Comparison of ENCODE assay signal across 9 cellular contexts in genomic region chrX:154717824-154718223, GRCh38. TPM values are rescaled to one million over a fixed set of nuclear protein-coding genes. Genes with fewer than 3 reads are reported as not detected.
DNase-seq lines count a peak whose midpoint lies in the region; ATAC-seq and TF ChIP-seq lines count a peak whose summit lies in the region.
"Had no signal": no experiment of that assay in that cellular context is flagged by ENCODE, and none has a peak within 500 bp of the region (broad histone marks: within the 10 kb centered on the region; RNA-seq: fewer than 3 reads in every experiment).

No MANE protein-coding gene starts in this region.

- ATAC-seq in GM19324 (IDR thresholded peaks at IDR 0.05; ENCODE audit: low FRiP score, unreplicated experiment) (no peak), omental fat pad (ENCODE audit: low FRiP score) (no peak), left lung (no peak)
- ATAC-seq: left colon had no signal

- H3K27ac ChIP-seq in A673 (ENCODE audit: low read depth, low read length, poor library complexity, severe bottlenecking): peak overlapping the region; percentile 27
- H3K27ac ChIP-seq in SK-N-MC: no peak overlapping the region
- H3K27ac ChIP-seq in fibroblast of lung (ENCODE audit: insufficient read depth, low read length): no peak overlapping the region
- peak overlapping the region in 1 of 2 donors; percentile 92 for H3K27ac ChIP-seq in left lung

- H3K27me3 ChIP-seq in A673 (replicated peaks; ENCODE audit: insufficient read depth, low read depth, low read length, poor library complexity): no peaks in the 10 kb centered on the region
- H3K27me3 ChIP-seq in HAP-1 (ENCODE audit: low read depth): no peaks in the 10 kb centered on the region
- H3K27me3 ChIP-seq in fibroblast of lung (ENCODE audit: control insufficient read depth, insufficient read depth, low read length): no peaks in the 10 kb centered on the region
- no peaks in the 10 kb centered on the region for H3K27me3 ChIP-seq in left lung

- in situ Hi-C loops in HAP-1 (cut with MboI; ENCODE audit: low sequenced_read_pairs): no loop called here

- H4K20me1 ChIP-seq in fibroblast of lung (ENCODE audit: control insufficient read depth, extremely low read depth, insufficient read depth, low read length): no peaks in the 10 kb centered on the region

- intact Hi-C loops in A673 (cut with micrococcal nuclease; ENCODE audit: unreplicated experiment): no loop called here
- intact Hi-C loops in left lung (cut with DNase I): no loop called here

- H3K4me2 ChIP-seq in fibroblast of lung (ENCODE audit: extremely low read depth, insufficient read depth, low read length): peak overlapping the region; percentile 13

- TF ChIP-seq CTCF in A673 (conservative IDR thresholded peaks at IDR 0.05; ENCODE audit: low read depth, low read length) (peak; percentile 36; the same call in 1 of the 2 replicates), fibroblast of lung (conservative IDR thresholded peaks at IDR 0.05 in 1 of 2, IDR thresholded peaks at IDR 0.05 in 1 of 2; ENCODE audit: low read depth in 1 of 2, low read length in 2 of 2) (peak in 1 of 2 donors; percentile 17), omental fat pad (IDR thresholded peaks at IDR 0.05) (no peak), GM10248 (IDR thresholded peaks at IDR 0.05; ENCODE audit: control extremely low read depth, extremely low read depth, low read depth, missing control alignments) (no peak), left lung (IDR thresholded peaks at IDR 0.05) (no peak)

- no peak overlapping the region for H2AFZ ChIP-seq in fibroblast of lung (ENCODE audit: low read length)

- no TSS peak for BruUV-seq in A673 (replicated peaks; lab: Mats Ljungman, UMichigan)

- H3K79me2 ChIP-seq in fibroblast of lung (ENCODE audit: control insufficient read depth, insufficient read depth, low read length): no peaks in the 10 kb centered on the region

- H3K36me3 ChIP-seq in A673 (ENCODE audit: insufficient read depth, low read length, poor library complexity, severe bottlenecking) (no peaks in the 10 kb centered on the region), HAP-1 (replicated peaks) (no peaks in the 10 kb centered on the region), SK-N-MC (ENCODE audit: insufficient read depth, low read length) (no peaks in the 10 kb centered on the region), fibroblast of lung (ENCODE audit: control insufficient read depth, insufficient read depth, low read length) (no peaks in the 10 kb centered on the region), left lung (no peaks in the 10 kb centered on the region)

- POLR2A ChIA-PET in A673 (lab: Charles Lee; ENCODE audit: low non-redundant PET): interaction anchor here (0.6 kb wide), 1 partner anchor 713 kb away, joined by 4 read pairs; no protein-coding TSS in a partner anchor
- POLR2A ChIA-PET in GM10248 (lab: Yijun Ruan, JAX): no interaction called here

- no peak overlapping the region for H3K9ac ChIP-seq in SK-N-MC (ENCODE audit: insufficient read length)
- no peak overlapping the region for H3K9ac ChIP-seq in fibroblast of lung (ENCODE audit: insufficient read depth, low read length)

- peaks cover 6% of the 10 kb centered on the region for H3K9me3 ChIP-seq in A673 (ENCODE audit: low read depth, low read length, poor library complexity, severe bottlenecking)
- no peaks in the 10 kb centered on the region; the same call in 1 of the 2 replicates for H3K9me3 ChIP-seq in HAP-1
- no peaks in the 10 kb centered on the region for H3K9me3 ChIP-seq in SK-N-MC (ENCODE audit: low read depth, low read length)
- no peaks in the 10 kb centered on the region for H3K9me3 ChIP-seq in fibroblast of lung (ENCODE audit: control insufficient read depth, insufficient read depth, low read depth, low read length)
- H3K9me3 ChIP-seq in left lung: no peaks in the 10 kb centered on the region

- CTCF ChIA-PET in A673 (lab: Charles Lee): no interaction called here
- CTCF ChIA-PET in GM10248 (lab: Yijun Ruan, JAX): interaction anchor here (2.0 to 4.3 kb wide), 2 partner anchors 32 to 122 kb away, joined by 5 to 25 read pairs; partner anchors contain the start of gene GAB3

- H3K4me1 ChIP-seq in A673 (ENCODE audit: insufficient read depth, low read length, poor library complexity, severe bottlenecking): peaks cover 13% of the 10 kb centered on the region
- H3K4me1 ChIP-seq in HAP-1: no peaks in the 10 kb centered on the region
- H3K4me1 ChIP-seq in fibroblast of lung (ENCODE audit: control insufficient read depth, extremely low read depth, insufficient read depth, low read length): no peaks in the 10 kb centered on the region
- H3K4me1 ChIP-seq in left lung: peaks cover 0 to 46% of the 10 kb centered on the region in 2 donors

- H3K4me3 ChIP-seq in A673 (ENCODE audit: low read depth, low read length, poor library complexity, severe bottlenecking) (no peak overlapping the region), HAP-1 (no peak overlapping the region), SK-N-MC (peak overlapping the region; percentile 38; the same call in 1 of the 2 replicates), fibroblast of lung (replicated peaks in 1 of 4; ENCODE audit: control extremely low read depth in 1 of 4, insufficient read depth in 1 of 4, low read depth in 3 of 4, low read length in 4 of 4) (no peak overlapping the region), left lung (no peak overlapping the region)

- DNase-seq in A673 (ENCODE audit: low spot score): peak; percentile 84
- peak; percentile 9 to 37 for DNase-seq in HAP-1 (ENCODE audit: low spot score in 2 of 2)
- peak; percentile 28 for DNase-seq in SK-N-MC (ENCODE audit: low read depth, low spot score)
- DNase-seq in fibroblast of lung (ENCODE audit: low read depth in 2 of 2): peak; percentile 74 to 84
- no peak for DNase-seq in omental fat pad (ENCODE audit: low spot score)
- no peak for DNase-seq in GM10248 (ENCODE audit: extremely low spot score)
- DNase-seq in left lung: no peak

RNA-seq across cellular contexts. Expression of gene GAB3, which starts 33.1 kb away (rescaled TPM):
- 0.09 and 0.31 TPM in 2 replicates for total RNA-seq in A673 (2021)
- total RNA-seq in fibroblast of lung: 4.1 and 6.4 TPM in 2 replicates
- 2.8 and 2.9 TPM in 2 replicates for polyA plus RNA-seq in fibroblast of lung
- polyA plus RNA-seq in fibroblast of lung (2012): 0.83 and 1.4 TPM in 2 replicates
- 3.0 and 3.2 TPM in 2 replicates for polyA minus RNA-seq in fibroblast of lung (ENCODE audit: low replicate concordance)
- 10 to 100 TPM in 3 of 4 donors, 1 to 10 TPM in 1; 4.7 to 22.5 (median 14.8) TPM for total RNA-seq in omental fat pad
- total RNA-seq in left lung: 10 to 100 TPM in 1 of 2 donors, 1 to 10 TPM in 1; 6.6 to 15.0 TPM

RNA-seq across cellular contexts. Expression of gene DKC1, which starts 44.8 kb away (rescaled TPM):
- total RNA-seq in A673 (2021) (138 and 158 TPM in 2 replicates), fibroblast of lung (30.2 and 31.1 TPM in 2 replicates), omental fat pad (100 to 1,000 TPM in 1 of 4 donors, 10 to 100 TPM in 3; 29.8 to 125 (median 35.9) TPM), left lung (10 to 100 TPM; 22.3 to 42.5 TPM)
- 42.4 and 66.8 TPM in 2 replicates for polyA plus RNA-seq in fibroblast of lung
- 33.7 and 55.4 TPM in 2 replicates for polyA plus RNA-seq in fibroblast of lung (2012)
- 20.9 and 32.6 TPM in 2 replicates for polyA minus RNA-seq in fibroblast of lung (ENCODE audit: low replicate concordance)

Comparison
In these comparisons a context has a peak if more than half of its experiments do, and no peak if none do; other contexts are left out.
1. DNase-seq: peak in A673 (single experiment), HAP-1 (2 of 2), SK-N-MC (single experiment) and fibroblast of lung (2 of 2); none in omental fat pad (single experiment), GM10248 (single experiment) and left lung (0 of 2).